Comparison of ENCODE assay signal across 8 cellular contexts in genomic region chr17:17641621-17642409, GRCh38. TPM values are rescaled to one million over a fixed set of nuclear protein-coding genes. Genes with fewer than 3 reads are reported as not detected.
DNase-seq lines count a peak whose midpoint lies in the region; ATAC-seq and TF ChIP-seq lines count a peak whose summit lies in the region.

No MANE protein-coding gene starts in this region.

- no peaks in the 10 kb centered on the region for H3K27me3 ChIP-seq in lower lobe of right lung (ENCODE audit: low read depth)

- DNase-seq in C1 segment of cervical spinal cord (lab: John Stamatoyannopoulos, UW), result peak in 12 of 14 donors; percentile 2 to 70 (median 44)
- peak; percentile 85 for DNase-seq in NCI-H748 treated with DMSO at 0.1 percent for 48 hours (lab: John Stamatoyannopoulos, UW)
- DNase-seq in activated CD4-positive, alpha-beta T cell treated with anti-CD3 and anti-CD28 coated beads, Interleukin-2, amount 50 U/mL, for 4 hours, result peak; percentile 75
- DNase-seq in effector CD4-positive, alpha-beta T cell, result peak; percentile 76
- DNase-seq in lower lobe of right lung, result peak; percentile 76
- peak; percentile 55 to 79 (median 75) for DNase-seq in stimulated activated CD4-positive, alpha-beta T cell treated with anti-CD3 and anti-CD28 coated beads, TNF-alpha, amount 100 ng/mL, for 48 hours (ENCODE audit: low read depth in 3 of 3)

- peak; percentile 51 for ATAC-seq in HG03565 (IDR thresholded peaks at IDR 0.05; ENCODE audit: unreplicated experiment)
- peak; percentile 92 to 94 for ATAC-seq in lower lobe of right lung
- no peak for ATAC-seq in GM21515 (IDR thresholded peaks at IDR 0.05; ENCODE audit: unreplicated experiment)

- H3K27ac ChIP-seq in lower lobe of right lung, result no peak overlapping the region

- H3K9me3 ChIP-seq in lower lobe of right lung, result no peaks in the 10 kb centered on the region

- peak; percentile 93 for TF ChIP-seq CTCF in lower lobe of right lung (IDR thresholded peaks at IDR 0.05)

- intact Hi-C loops in lower lobe of right lung (cut with DNase I), result no loop called here

- no peak overlapping the region for H3K4me3 ChIP-seq in lower lobe of right lung

- no peaks in the 10 kb centered on the region for H3K36me3 ChIP-seq in lower lobe of right lung

- peaks cover 3% of the 10 kb centered on the region for H3K4me1 ChIP-seq in lower lobe of right lung

RNA-seq across cellular contexts. Expression of gene RAI1, which starts 39.4 kb away (rescaled TPM):
- total RNA-seq in lower lobe of right lung, result 31.1 TPM

RNA-seq across cellular contexts. Expression of gene PEMT, which starts 50.3 kb away (rescaled TPM):
- total RNA-seq in lower lobe of right lung, result 20.1 TPM
